1 cellular context compared by ENCODE assay signal in genomic region chr11:206002-206384, GRCh38.
TF ChIP-seq lines count a peak whose summit lies in the region.

No MANE protein-coding gene starts in this region.

TF ChIP-seq in HCT116, 20 proteins besides CTCF, POLR2A, EP300 and RAD21:
- TF ChIP-seq EZH2 (IDR thresholded peaks at IDR 0.05) (no peak), SIN3A (IDR thresholded peaks at IDR 0.05; ENCODE audit: low read depth) (no peak), EZH2phosphoT487 (IDR thresholded peaks at IDR 0.05; ENCODE audit: borderline replicate concordance) (no peak), ZBTB33 (IDR thresholded peaks at IDR 0.05; ENCODE audit: extremely low read depth, insufficient replicate concordance, low read length) (no peak), FOSL1 (IDR thresholded peaks at IDR 0.05; ENCODE audit: low read depth) (no peak), REST (IDR thresholded peaks at IDR 0.05; ENCODE audit: low read depth) (no peak), TCF7L2 (IDR thresholded peaks at IDR 0.05; ENCODE audit: borderline replicate concordance, extremely low read depth, insufficient read depth, insufficient read length) (no peak), ELF1 (IDR thresholded peaks at IDR 0.05; ENCODE audit: borderline replicate concordance, low read depth) (no peak), ATF3 (IDR thresholded peaks at IDR 0.05) (no peak), POLR2AphosphoS5 (IDR thresholded peaks at IDR 0.05; ENCODE audit: low read depth, low read length) (no peak), MAX (IDR thresholded peaks at IDR 0.05) (no peak), CBX3 (IDR thresholded peaks at IDR 0.05; ENCODE audit: low read depth) (no peak), YY1 (IDR thresholded peaks at IDR 0.05; ENCODE audit: extremely low read depth, insufficient replicate concordance, low read depth, low read length) (no peak), CEBPB (IDR thresholded peaks at IDR 0.05; ENCODE audit: low read depth) (no peak), ZFX (IDR thresholded peaks at IDR 0.05) (no peak), JUND (IDR thresholded peaks at IDR 0.05) (no peak)
